Comparison of ENCODE assay signal across 1 cellular context in genomic region chr3:63964287-63965073, GRCh38.
TF ChIP-seq lines count a peak whose summit lies in the region.

No MANE protein-coding gene starts in this region.

TF ChIP-seq in SK-N-SH, 30 proteins besides CTCF, POLR2A, EP300 and RAD21 (continued from another document):
- TF ChIP-seq CHD2 (IDR thresholded peaks at IDR 0.05; ENCODE audit: low read length, partially characterized antibody): no peak
- TF ChIP-seq SIN3A (IDR thresholded peaks at IDR 0.05; ENCODE audit: borderline replicate concordance, low read depth, low read length): no peak
- no peak for TF ChIP-seq NFIC (IDR thresholded peaks at IDR 0.05; ENCODE audit: borderline replicate concordance)
